In the genomic region with DNA sequence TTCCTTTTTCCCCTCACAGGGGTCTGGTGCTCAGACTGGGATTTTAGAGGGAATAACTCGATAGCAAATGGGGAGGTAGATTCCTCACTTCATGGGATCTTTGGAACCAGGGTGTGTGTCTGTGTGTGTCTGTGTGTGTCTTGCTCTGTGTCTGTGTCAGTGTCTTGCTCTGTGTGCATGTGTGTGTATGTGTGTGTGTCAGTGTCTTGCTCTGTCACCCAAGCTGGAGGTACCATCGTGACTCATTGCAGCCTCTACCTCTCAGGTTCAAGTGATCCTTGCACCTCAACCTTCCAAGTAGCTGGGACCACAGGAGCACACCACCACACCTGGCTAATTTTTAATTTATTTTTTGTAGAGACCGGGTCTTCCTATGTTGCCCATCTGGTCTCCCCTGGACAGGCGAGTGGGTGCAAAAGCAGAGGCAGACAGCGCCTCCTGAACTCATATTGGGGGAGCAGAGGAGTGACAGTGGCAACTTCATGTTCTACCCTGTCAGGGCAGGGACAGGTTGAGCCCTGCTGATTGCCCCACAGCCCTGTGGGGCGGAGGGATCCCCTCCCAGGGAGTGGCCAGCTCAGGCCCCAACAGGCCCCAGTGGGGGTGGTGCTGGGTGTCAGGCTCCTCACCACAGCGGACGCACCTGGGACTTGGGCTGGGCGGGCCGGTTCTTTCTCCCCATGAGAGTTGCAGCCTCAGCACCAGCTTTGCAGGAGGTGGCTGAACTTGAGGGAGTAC, we compare ENCODE assay signal across 8 cellular contexts. TPM values are rescaled to one million over a fixed set of nuclear protein-coding genes. Genes with fewer than 3 reads are reported as not detected.
DNase-seq lines count a peak whose midpoint lies in the region; ATAC-seq and TF ChIP-seq lines count a peak whose summit lies in the region.

No MANE protein-coding gene starts in this region.

- no peaks in the 10 kb centered on the region for H3K9me3 ChIP-seq in CD4-positive, alpha-beta T cell (ENCODE audit: control insufficient read depth, low read length)
- H3K9me3 ChIP-seq in left lung, result no peaks in the 10 kb centered on the region

- peaks cover 26 to 81% of the 10 kb centered on the region in 2 donors for H3K4me1 ChIP-seq in left lung

- no peak for ATAC-seq in CD4-positive, alpha-beta T cell (ENCODE audit: poor library complexity)
- peak; percentile 62 for ATAC-seq in GM21526 (IDR thresholded peaks at IDR 0.05; ENCODE audit: low FRiP score, unreplicated experiment)
- peak; percentile 16 for ATAC-seq in left lung
- ATAC-seq in HG03520 (IDR thresholded peaks at IDR 0.05; ENCODE audit: unreplicated experiment), result no peak
- ATAC-seq in HG02610 (IDR thresholded peaks at IDR 0.05; ENCODE audit: unreplicated experiment), result no peak

- H3K27ac Mint-ChIP-seq in CD4-positive, alpha-beta T cell, result peak overlapping the region; percentile 36

- peaks cover 30% of the 10 kb centered on the region for H3K4me1 Mint-ChIP-seq in CD4-positive, alpha-beta T cell (ENCODE audit: low read depth)

- no peaks in the 10 kb centered on the region for H3K36me3 Mint-ChIP-seq in CD4-positive, alpha-beta T cell (ENCODE audit: low read depth)

- no peak overlapping the region for H3K27ac ChIP-seq in CD4-positive, alpha-beta T cell (ENCODE audit: low read depth, low read length)
- peak overlapping the region in 1 of 2 donors; percentile 74 for H3K27ac ChIP-seq in left lung

- no peak overlapping the region for H3K4me3 ChIP-seq in left lung

- no peaks in the 10 kb centered on the region for H3K9me3 Mint-ChIP-seq in CD4-positive, alpha-beta T cell

- intact Hi-C loops in CD4-positive, alpha-beta T cell (cut with DNase I, micrococcal nuclease), result loop anchor here in 1 of 2 experiments (5.0 kb wide), 1 partner anchor 42 kb away; the partner anchor contains the start of genes CIB1 and GDPGP1
- intact Hi-C loops in left lung (cut with DNase I), result no loop called here

- CTCF ChIA-PET in CD4-positive, alpha-beta T cell (lab: Charles Lee), result interaction anchor here (2.0 kb wide), 1 partner anchor 110 kb away, joined by 5 read pairs; no protein-coding TSS in a partner anchor

- no peak for TF ChIP-seq CTCF in CD4-positive, alpha-beta T cell (IDR thresholded peaks at IDR 0.05)
- no peak for TF ChIP-seq CTCF in left lung (IDR thresholded peaks at IDR 0.05)

- POLR2A ChIA-PET in CD4-positive, alpha-beta T cell (lab: Charles Lee), result interaction anchor here (1.4 to 3.5 kb wide), 3 partner anchors 11 to 75 kb away, joined by 3 to 49 read pairs (median 30); partner anchors contain the start of genes CIB1, GDPGP1 and SEMA4B

- H3K4me3 Mint-ChIP-seq in CD4-positive, alpha-beta T cell, result no peak overlapping the region

- no peaks in the 10 kb centered on the region for H3K27me3 Mint-ChIP-seq in CD4-positive, alpha-beta T cell

- no peaks in the 10 kb centered on the region for H3K27me3 ChIP-seq in CD4-positive, alpha-beta T cell (ENCODE audit: control insufficient read depth, insufficient read depth, low read length)
- no peaks in the 10 kb centered on the region for H3K27me3 ChIP-seq in left lung

- peaks cover 0 to 3% of the 10 kb centered on the region in 2 donors for H3K36me3 ChIP-seq in left lung

- DNase-seq in CD4-positive, alpha-beta T cell, result no peak
- DNase-seq in NCI-H510A treated with DMSO at 0.1 percent for 48 hours (lab: John Stamatoyannopoulos, UW) (peak; percentile 17), left lung (no peak), CD1c-positive myeloid dendritic cell (ENCODE audit: extremely low spot score) (no peak), 8988T (no peak)

RNA-seq across cellular contexts. Expression of gene SEMA4B, which starts 10.4 kb away (rescaled TPM):
- total RNA-seq in CD4-positive, alpha-beta T cell, result 1 to 10 TPM; 8.0 to 9.5 TPM
- total RNA-seq in left lung, result 10 to 100 TPM; 41.3 to 66.7 TPM

RNA-seq across cellular contexts. Expression of gene CIB1, which starts 43.0 kb away (rescaled TPM):
- total RNA-seq in CD4-positive, alpha-beta T cell, result 100 to 1,000 TPM; 279 to 295 TPM
- total RNA-seq in left lung, result 10 to 100 TPM; 76.2 to 84.6 TPM

RNA-seq across cellular contexts. Expression of gene GDPGP1, which starts 43.2 kb away (rescaled TPM):
- 1 to 10 TPM; 7.5 to 8.3 TPM for total RNA-seq in CD4-positive, alpha-beta T cell
- total RNA-seq in left lung, result 1 to 10 TPM; 8.4 to 8.6 TPM

RNA-seq across cellular contexts. Expression of gene TTLL13, which starts 58.6 kb away (rescaled TPM):
- 1 to 10 TPM in 1 of 2 experiments, under 1 TPM in 1; 0.63 to 1.8 TPM for total RNA-seq in CD4-positive, alpha-beta T cell
- total RNA-seq in left lung, result under 1 TPM in 1 of 2 donors, not detected in 1; 0.26 TPM

Comparison
In these comparisons a context has a peak if more than half of its experiments do, and no peak if none do; other contexts are left out.
1. ATAC-seq: peak in GM21526 (single experiment) and left lung (single experiment); none in CD4-positive, alpha-beta T cell (single experiment), HG03520 (single experiment) and HG02610 (single experiment).
2. RNA of gene SEMA4B, which starts 10.4 kb away (total RNA-seq): 41.3 to 66.7 TPM in left lung; 8.0 to 9.5 TPM in CD4-positive, alpha-beta T cell; every median in the first group is over 4 times any median in the second.